ENCODE assay signal across 8 cellular contexts in the genomic region with DNA sequence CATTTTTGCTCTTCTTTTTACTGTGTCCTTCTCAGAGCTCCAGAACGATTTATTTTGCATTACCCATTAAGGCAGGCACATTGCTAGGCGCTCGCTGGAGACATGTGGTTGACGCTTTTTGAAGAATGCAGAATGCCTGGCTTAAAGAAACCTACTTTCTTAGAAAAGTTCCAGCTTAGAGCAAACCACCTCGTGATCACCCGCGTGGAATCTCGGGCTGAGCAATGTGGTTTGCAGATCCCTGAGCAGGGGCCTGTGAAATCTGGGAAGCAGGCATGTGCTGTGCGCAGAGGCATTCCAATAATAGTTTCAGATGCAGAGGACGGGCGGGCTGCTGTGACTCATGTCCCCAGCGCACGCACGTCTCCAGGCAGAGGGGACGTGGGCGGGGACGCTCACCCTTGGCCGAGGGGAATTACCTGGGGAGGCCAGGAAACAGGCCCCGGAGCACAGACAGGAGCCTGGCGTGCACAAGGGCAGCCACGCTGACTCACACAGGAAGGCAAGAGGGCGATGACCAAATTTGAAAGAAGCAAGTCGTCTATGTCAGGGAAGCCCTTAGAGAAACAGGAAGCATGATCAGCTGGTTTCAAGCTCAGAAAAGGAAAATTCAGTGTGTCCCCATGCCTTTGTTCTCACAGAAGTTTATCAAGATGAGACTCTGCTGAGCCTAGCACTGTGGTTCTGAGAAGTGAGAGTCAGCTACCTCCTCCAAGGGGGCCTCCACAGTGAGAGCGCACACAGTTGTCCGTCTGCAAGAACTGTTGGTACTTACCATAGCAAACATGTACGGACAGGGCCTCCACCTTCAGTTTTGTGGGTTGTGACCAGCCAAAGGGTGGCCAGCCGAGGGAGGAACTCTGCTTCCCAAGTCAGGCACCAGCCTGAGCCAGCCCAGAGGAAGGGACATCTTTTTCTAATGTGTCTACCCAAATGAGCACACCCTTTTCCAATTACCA.
DNase-seq lines count a peak whose midpoint lies in the region; ATAC-seq, FAIRE-seq and TF ChIP-seq lines count a peak whose summit lies in the region.

No MANE protein-coding gene starts in this region.

- H3K4me3 ChIP-seq in PC-9 (no peak overlapping the region), fibroblast of pulmonary artery (replicated peaks; ENCODE audit: low read depth, low read length) (no peak overlapping the region), subcutaneous abdominal adipose tissue (ENCODE audit: low read depth in 1 of 5, low read length in 5 of 5) (peak overlapping the region in 3 of 5 donors; percentile 11 to 53 (median 19))

- intact Hi-C loops in PC-9 (cut with micrococcal nuclease; ENCODE audit: unreplicated experiment) = loop anchor here (1.0 to 5.0 kb wide), 4 partner anchors 16 to 148 kb away; no protein-coding TSS in a partner anchor

- H3K79me2 ChIP-seq in PC-9 (ENCODE audit: low read depth) = no peaks in the 10 kb centered on the region

- peaks cover 32% of the 10 kb centered on the region for H3K4me1 ChIP-seq in PC-9 (replicated peaks; ENCODE audit: insufficient read depth)
- H3K4me1 ChIP-seq in subcutaneous abdominal adipose tissue (ENCODE audit: control insufficient read depth in 5 of 5, insufficient read depth in 5 of 5, low read length in 5 of 5) = peaks cover 3 to 47% (median 28%) of the 10 kb centered on the region in 5 donors

- ATAC-seq in HG02938 (IDR thresholded peaks at IDR 0.05; ENCODE audit: unreplicated experiment) = peak; percentile 97

- TF ChIP-seq CTCF in PC-9 (conservative IDR thresholded peaks at IDR 0.05) (no peak), fibroblast of pulmonary artery (IDR thresholded peaks at IDR 0.05; ENCODE audit: low read length, missing control alignments) (no peak)

- POLR2A ChIA-PET in PC-9 (lab: Charles Lee; ENCODE audit: unreplicated experiment) = interaction anchor here (0.6 kb wide), 2 partner anchors 13 to 70 kb away, joined by 3 to 5 read pairs; no protein-coding TSS in a partner anchor

- 0 out of 2 replicates have a peak, but pooled peaks cover 5% of the 10 kb centered on the region for H3K9me3 ChIP-seq in PC-9 (ENCODE audit: insufficient read depth, low read depth)
- no peaks in the 10 kb centered on the region for H3K9me3 ChIP-seq in subcutaneous abdominal adipose tissue (ENCODE audit: control insufficient read depth in 5 of 5, low read length in 5 of 5)

- peaks cover 14% of the 10 kb centered on the region; the same call in 1 of the 2 replicates for H3F3A ChIP-seq in PC-9 (ENCODE audit: insufficient read depth, low read depth)

- DNase-seq in GM18507 (ENCODE audit: extremely low spot score, insufficient read length, low read depth) (peak; percentile 77), PC-9 (peak; percentile 96 to 98), fibroblast of pulmonary artery (ENCODE audit: low read depth) (peak; percentile 97), occipital lobe (lab: John Stamatoyannopoulos, UW) (peak; percentile 51), DMS114 treated with DMSO at 0.1 percent for 48 hours (lab: John Stamatoyannopoulos, UW; ENCODE audit: unreplicated experiment) (no peak)
- peak; percentile 76 to 89 for DNase-seq in activated T-helper 1 cell treated with anti-CD3 and anti-CD28 coated beads, Interleukin-2, amount 50 U/mL, for 16 hours (ENCODE audit: low read depth in 1 of 2, low spot score in 1 of 2)

- H3K9me2 ChIP-seq in PC-9 (ENCODE audit: insufficient read depth) = no peaks in the 10 kb centered on the region

- TSS peak; percentile 91 for BruUV-seq in PC-9 (replicated peaks; lab: Mats Ljungman, UMichigan)

- H3K36me3 ChIP-seq in PC-9 (ENCODE audit: low read depth) = no peaks in the 10 kb centered on the region
- no peaks in the 10 kb centered on the region for H3K36me3 ChIP-seq in subcutaneous abdominal adipose tissue (ENCODE audit: control insufficient read depth in 5 of 5, insufficient read depth in 5 of 5, low read length in 5 of 5)

- H4K20me1 ChIP-seq in PC-9 (ENCODE audit: insufficient read depth) = no peaks in the 10 kb centered on the region

- H3K27ac ChIP-seq in PC-9 (peak overlapping the region; percentile 76), subcutaneous abdominal adipose tissue (ENCODE audit: low read depth, low read length) (peak overlapping the region; percentile 63)

- CTCF ChIA-PET in PC-9 (lab: Charles Lee) = interaction anchor here (1.0 kb wide), 1 partner anchor 23 kb away, joined by 4 read pairs; no protein-coding TSS in a partner anchor

- H3K9ac ChIP-seq in subcutaneous abdominal adipose tissue (ENCODE audit: low read length in 5 of 5) = peak overlapping the region in 3 of 5 donors; percentile 54 to 65 (median 57)

- peak; percentile 99 for FAIRE-seq in GM18507 (lab: Jason Lieb, UNC)

- no peak overlapping the region; the same call in 1 of the 2 replicates for H2AFZ ChIP-seq in PC-9

- H3K4me2 ChIP-seq in PC-9 = peak overlapping the region; percentile 47

- H3K27me3 ChIP-seq in PC-9 (ENCODE audit: insufficient read depth, low read depth) = no peaks in the 10 kb centered on the region
- no peaks in the 10 kb centered on the region for H3K27me3 ChIP-seq in subcutaneous abdominal adipose tissue (ENCODE audit: control insufficient read depth in 5 of 5, insufficient read depth in 4 of 5, low read length in 5 of 5)

Comparison
In these comparisons a context has a peak if more than half of its experiments do, and no peak if none do; other contexts are left out.
1. H3K4me3 ChIP-seq: peak in subcutaneous abdominal adipose tissue (3 of 5); none in PC-9 (single experiment) and fibroblast of pulmonary artery (single experiment).